Comparison of ENCODE assay signal across 23 cellular contexts in the genomic region with DNA sequence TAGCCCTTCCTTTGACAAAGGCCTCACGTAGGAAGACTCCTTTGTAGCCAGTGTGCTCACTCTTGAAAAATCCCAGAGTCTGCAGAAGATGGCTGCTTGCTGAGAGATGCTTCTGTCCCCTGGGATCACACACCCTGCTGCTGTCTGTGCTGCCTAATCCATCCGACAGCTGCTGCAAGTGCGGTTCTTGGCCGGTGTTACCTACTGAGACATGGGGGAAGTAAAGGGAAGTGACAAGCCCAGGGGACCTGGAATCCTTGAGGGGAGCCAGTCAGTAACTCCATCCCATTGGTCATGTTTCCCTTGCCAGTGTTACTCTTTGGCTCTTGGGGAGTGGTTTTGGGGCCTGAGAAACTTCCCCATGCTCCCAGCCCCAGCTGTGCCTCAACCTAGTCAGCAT. TPM values are rescaled to one million over a fixed set of nuclear protein-coding genes. Genes with fewer than 3 reads are reported as not detected.
DNase-seq lines count a peak whose midpoint lies in the region; ATAC-seq and TF ChIP-seq lines count a peak whose summit lies in the region.
"Had no signal": no experiment of that assay in that cellular context is flagged by ENCODE, and none has a peak within 500 bp of the region (broad histone marks: within the 10 kb centered on the region; RNA-seq: fewer than 3 reads in every experiment).

No MANE protein-coding gene starts in this region.

- H3K4me1 ChIP-seq in ectodermal cell (ENCODE audit: control insufficient read depth, insufficient read depth, low read length): peaks cover 5% of the 10 kb centered on the region
- peaks cover 5% of the 10 kb centered on the region for H3K4me1 ChIP-seq in osteoblast (ENCODE audit: insufficient read depth, low read length)
- no peaks in the 10 kb centered on the region for H3K4me1 ChIP-seq in esophagus muscularis mucosa
- H3K4me1 ChIP-seq in BE2C: peaks cover 13% of the 10 kb centered on the region
- H3K4me1 ChIP-seq: SJSA1 had no signal

- no peaks in the 10 kb centered on the region for H3K27me3 ChIP-seq in ectodermal cell (ENCODE audit: control insufficient read depth, insufficient read depth, low read length, poor library complexity, severe bottlenecking)
- H3K27me3 ChIP-seq in osteoblast (ENCODE audit: insufficient read depth, low read length): no peaks in the 10 kb centered on the region
- H3K27me3 ChIP-seq in esophagus muscularis mucosa: no peaks in the 10 kb centered on the region
- H3K27me3 ChIP-seq in BE2C: no peaks in the 10 kb centered on the region
- H3K27me3 ChIP-seq: BLaER1, MG63, Peyer's patch, SJSA1 had no signal

- DNase-seq in NCI-H524 (lab: John Stamatoyannopoulos, UW) (peak; percentile 84 to 91), osteoblast (ENCODE audit: insufficient read length, low spot score, missing footprints) (peak; percentile 50), esophagus muscularis mucosa (ENCODE audit: extremely low spot score) (no peak), BE2C (no peak)
- DNase-seq: CD4-positive, alpha-beta memory T cell; DMS53; GF-D8; H7; Kasumi-1; MG63; NCI-H1436; NCI-H187 treated with DMSO at 0.1 percent for 48 hours; NCI-H2107; NCI-H2227 treated with DMSO at 0.1 percent for 48 hours; NCI-H510A; NCI-H774; Peyer's patch had no signal

- H3K36me3 ChIP-seq in ectodermal cell (ENCODE audit: control insufficient read depth, insufficient read depth, low read length) (peaks cover 12% of the 10 kb centered on the region), osteoblast (ENCODE audit: insufficient read depth, low read length) (peaks cover 36% of the 10 kb centered on the region), esophagus muscularis mucosa (peaks cover 69 to 100% (median 99%) of the 10 kb centered on the region in 4 donors), BE2C (no peaks in the 10 kb centered on the region)
- H3K36me3 ChIP-seq: MG63 had no signal

- H3K27ac ChIP-seq in ectodermal cell (ENCODE audit: insufficient read depth, low read depth, low read length, poor library complexity, severe bottlenecking) (peak overlapping the region; percentile 26), osteoblast (ENCODE audit: low read depth, low read length) (no peak overlapping the region), esophagus muscularis mucosa (replicated peaks in 1 of 4) (no peak overlapping the region)
- H3K27ac ChIP-seq: BLaER1, Peyer's patch, SJSA1 had no signal

- TF ChIP-seq CTCF in osteoblast (IDR thresholded peaks at IDR 0.05; ENCODE audit: extremely low read depth, low read depth, low read length): no peak
- no peak for TF ChIP-seq CTCF in esophagus muscularis mucosa (IDR thresholded peaks at IDR 0.05)
- no peak for TF ChIP-seq CTCF in BE2C (IDR thresholded peaks at IDR 0.05; ENCODE audit: low read depth, low read length)

- 66 to 71% methylated on average over 4 of the region's 4 CpGs for WGBS in ectodermal cell, 2 experiments
- WGBS in esophagus muscularis mucosa: 86% methylated on average over 4 of the region's 4 CpGs

- H3K9me3 ChIP-seq in ectodermal cell (ENCODE audit: control insufficient read depth, low read length): no peaks in the 10 kb centered on the region
- H3K9me3 ChIP-seq in osteoblast (ENCODE audit: low read depth, low read length): no peaks in the 10 kb centered on the region
- no peaks in the 10 kb centered on the region for H3K9me3 ChIP-seq in esophagus muscularis mucosa
- H3K9me3 ChIP-seq in BE2C: no peaks in the 10 kb centered on the region
- H3K9me3 ChIP-seq: BLaER1, MG63, Peyer's patch, SJSA1 had no signal

- intact Hi-C loops in esophagus muscularis mucosa (cut with DNase I): no loop called here

- ATAC-seq in HG02798 (IDR thresholded peaks at IDR 0.05; ENCODE audit: poor library complexity, unreplicated experiment): no peak
- ATAC-seq in HG02763 (IDR thresholded peaks at IDR 0.05; ENCODE audit: unreplicated experiment): no peak

- no peak overlapping the region for H3K4me2 ChIP-seq in osteoblast (ENCODE audit: insufficient read depth, low read length)
- H3K4me2 ChIP-seq: BLaER1 had no signal

- H2AFZ ChIP-seq in osteoblast (ENCODE audit: low read length): no peak overlapping the region

- H3K79me2 ChIP-seq in osteoblast (ENCODE audit: insufficient read depth, low read length): no peaks in the 10 kb centered on the region

- TF ChIP-seq EP300 in esophagus muscularis mucosa (IDR thresholded peaks at IDR 0.05): no peak

- no peak for TF ChIP-seq POLR2A in esophagus muscularis mucosa (IDR thresholded peaks at IDR 0.05; ENCODE audit: low read depth)

- H4K20me1 ChIP-seq in osteoblast (ENCODE audit: insufficient read depth, low read length): no peaks in the 10 kb centered on the region

- H3K4me3 ChIP-seq in ectodermal cell (ENCODE audit: insufficient read depth, low read depth, low read length): no peak overlapping the region
- no peak overlapping the region for H3K4me3 ChIP-seq in osteoblast (ENCODE audit: insufficient read depth, low read length)
- H3K4me3 ChIP-seq in esophagus muscularis mucosa: no peak overlapping the region
- H3K4me3 ChIP-seq in BE2C (ENCODE audit: low read depth, low read length): no peak overlapping the region
- H3K4me3 ChIP-seq: BLaER1, MG63, Peyer's patch, SJSA1 had no signal

RNA-seq across cellular contexts. Expression of a gene that starts 8.3 kb away (rescaled TPM):
- polyA plus RNA-seq in ectodermal cell (2013, experiment 1 of 4): 0.26 TPM
- 0.41 TPM for polyA plus RNA-seq in ectodermal cell (2013, experiment 2 of 4)
- 0.96 TPM for polyA plus RNA-seq in ectodermal cell (2013, experiment 3 of 4)
- polyA plus RNA-seq in ectodermal cell (2013, experiment 4 of 4): 0.36 TPM
- not detected in 2 replicates for total RNA-seq in osteoblast
- total RNA-seq in esophagus muscularis mucosa: under 1 TPM in 2 of 4 donors, not detected in 2; 0.33 to 0.42 TPM
- 0.31 TPM for polyA plus RNA-seq in BE2C (2012; ENCODE audit: insufficient read depth, insufficient read length, low read depth)
- total RNA-seq: OCI-LY7, Peyer's patch, SJSA1 had no signal
- polyA plus RNA-seq: CD4-positive, alpha-beta memory T cell had no signal

RNA-seq across cellular contexts. Expression of a gene that starts 36.2 kb away (rescaled TPM):
- 18.3 TPM for polyA plus RNA-seq in ectodermal cell (2013, experiment 1 of 4)
- 22.2 TPM for polyA plus RNA-seq in ectodermal cell (2013, experiment 2 of 4)
- polyA plus RNA-seq in ectodermal cell (2013, experiment 3 of 4): 16.7 TPM
- 19.1 TPM for polyA plus RNA-seq in ectodermal cell (2013, experiment 4 of 4)
- total RNA-seq in osteoblast (14.1 and 14.5 TPM in 2 replicates), esophagus muscularis mucosa (10 to 100 TPM; 16.2 to 23.3 (median 21.1) TPM)
- 21.3 TPM for polyA plus RNA-seq in BE2C (2012; ENCODE audit: insufficient read depth, insufficient read length, low read depth)

RNA-seq across cellular contexts. Expression of a gene that starts 46.0 kb away (rescaled TPM):
- 48.5 TPM for polyA plus RNA-seq in ectodermal cell (2013, experiment 1 of 4)
- polyA plus RNA-seq in ectodermal cell (2013, experiment 2 of 4): 46.7 TPM
- polyA plus RNA-seq in ectodermal cell (2013, experiment 3 of 4): 35.9 TPM
- 38.5 TPM for polyA plus RNA-seq in ectodermal cell (2013, experiment 4 of 4)
- total RNA-seq in osteoblast (47.1 and 47.4 TPM in 2 replicates), esophagus muscularis mucosa (10 to 100 TPM; 14.1 to 27.3 (median 21.1) TPM)
- 39.2 TPM for polyA plus RNA-seq in BE2C (2012; ENCODE audit: insufficient read depth, insufficient read length, low read depth)

RNA-seq across cellular contexts. Expression of a gene that starts 54.4 kb away (rescaled TPM):
- 44.3 TPM for polyA plus RNA-seq in ectodermal cell (2013, experiment 1 of 4)
- 42.1 TPM for polyA plus RNA-seq in ectodermal cell (2013, experiment 2 of 4)
- 33.5 TPM for polyA plus RNA-seq in ectodermal cell (2013, experiment 3 of 4)
- 37.2 TPM for polyA plus RNA-seq in ectodermal cell (2013, experiment 4 of 4)
- total RNA-seq in osteoblast: 24.8 and 25.7 TPM in 2 replicates
- 10 to 100 TPM; 18.6 to 28.3 (median 24.9) TPM for total RNA-seq in esophagus muscularis mucosa
- polyA plus RNA-seq in BE2C (2012; ENCODE audit: insufficient read depth, insufficient read length, low read depth): 18.1 TPM

Comparison
In these comparisons a context has a peak if more than half of its experiments do, and no peak if none do; other contexts are left out.
1. DNase-seq: peak in NCI-H524 (2 of 2) and osteoblast (single experiment); none in esophagus muscularis mucosa (single experiment) and BE2C (single experiment).